In the genomic region with DNA sequence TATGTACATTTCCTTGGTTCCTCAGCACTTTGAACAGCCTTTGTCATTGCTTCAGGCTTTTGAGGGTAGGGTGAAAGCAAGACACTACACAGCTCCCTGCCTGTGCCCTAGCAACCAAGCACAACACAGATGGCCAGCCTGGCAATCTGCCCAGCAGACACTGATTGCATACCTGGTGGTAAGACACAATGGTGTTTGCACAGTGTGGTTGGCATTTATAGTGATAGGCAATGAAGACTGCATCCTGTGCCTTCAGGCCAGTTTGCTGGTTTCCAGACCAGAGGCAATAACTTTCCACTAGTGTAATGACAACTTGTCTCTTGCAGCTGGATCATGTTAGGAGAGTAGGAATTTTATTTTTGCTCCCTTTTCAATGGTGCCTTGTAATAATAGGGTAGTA, we compare ENCODE assay signal across 8 cellular contexts.
DNase-seq lines count a peak whose midpoint lies in the region; ATAC-seq and TF ChIP-seq lines count a peak whose summit lies in the region.

No MANE protein-coding gene starts in this region.

- H3K4me3 Mint-ChIP-seq in mesothelial cell of epicardium = no peak overlapping the region

- H3K27ac Mint-ChIP-seq in mesothelial cell of epicardium = peak overlapping the region; percentile 37

- TF ChIP-seq CTCF in astrocyte of the spinal cord (IDR thresholded peaks at IDR 0.05; ENCODE audit: low read depth, low read length) = no peak
- TF ChIP-seq CTCF in mesothelial cell of epicardium (IDR thresholded peaks at IDR 0.05; ENCODE audit: unreplicated experiment) = no peak

- DNase-seq in DMS153 treated with DMSO at 0.1 percent for 48 hours (lab: John Stamatoyannopoulos, UW; ENCODE audit: unreplicated experiment) (peak; percentile 98), NCI-H187 (lab: John Stamatoyannopoulos, UW) (peak; percentile 40 to 59), astrocyte of the spinal cord (ENCODE audit: low read depth, low spot score) (peak; percentile 90), mesothelial cell of epicardium (ENCODE audit: low spot score in 2 of 2, unreplicated experiment in 2 of 2) (peak; percentile 46 to 72), OCI-M2 (lab: John Stamatoyannopoulos, UW; ENCODE audit: unreplicated experiment) (no peak)
- no peak for DNase-seq in stimulated activated CD4-positive, alpha-beta T cell treated with anti-CD3 and anti-CD28 coated beads, Interleukin-4, amount 100 ng/mL, for 24 hours

- H3K9me3 Mint-ChIP-seq in mesothelial cell of epicardium = peaks cover 4% of the 10 kb centered on the region

- H3K36me3 Mint-ChIP-seq in mesothelial cell of epicardium = no peaks in the 10 kb centered on the region

- no peak overlapping the region for H3K4me3 ChIP-seq in astrocyte of the spinal cord (ENCODE audit: low read depth, low read length)

- in situ Hi-C loops in astrocyte of the spinal cord (cut with HindIII; ENCODE audit: low sequenced_read_pairs) = no loop called here

- H3K27me3 Mint-ChIP-seq in mesothelial cell of epicardium (ENCODE audit: low read depth) = no peaks in the 10 kb centered on the region

- no peak for ATAC-seq in GM19035 (IDR thresholded peaks at IDR 0.05; ENCODE audit: unreplicated experiment)
- ATAC-seq in HG03139 (IDR thresholded peaks at IDR 0.05; ENCODE audit: unreplicated experiment) = no peak

- H3K4me1 Mint-ChIP-seq in mesothelial cell of epicardium = peaks cover 32% of the 10 kb centered on the region

Comparison
In these comparisons a context has a peak if more than half of its experiments do, and no peak if none do; other contexts are left out.
1. DNase-seq: peak in DMS153 treated with DMSO at 0.1 percent for 48 hours (single experiment), NCI-H187 (2 of 2), astrocyte of the spinal cord (single experiment) and mesothelial cell of epicardium (2 of 2); none in OCI-M2 (single experiment) and stimulated activated CD4-positive, alpha-beta T cell treated with anti-CD3 and anti-CD28 coated beads, Interleukin-4, amount 100 ng/mL, for 24 hours (single experiment).